1 cellular context compared by ENCODE assay signal in the genomic region with DNA sequence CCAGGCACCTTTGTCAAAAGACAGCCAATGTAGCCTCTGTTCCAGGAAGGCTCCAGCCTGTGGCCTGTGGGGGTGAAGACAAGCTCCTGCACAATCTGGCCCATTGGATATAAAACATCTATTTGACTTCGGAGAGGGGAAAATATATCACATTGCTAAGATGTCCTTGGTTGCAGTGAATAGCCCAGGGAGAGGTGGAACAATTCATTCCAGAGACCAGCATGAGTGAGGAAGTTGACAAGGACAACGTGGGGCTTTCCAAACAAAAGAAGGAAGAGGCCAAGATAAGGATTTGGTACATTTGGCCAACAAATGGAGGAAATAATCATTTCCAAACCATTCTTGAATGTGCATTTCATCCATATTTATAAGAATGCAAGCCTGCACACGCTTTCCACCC.
TF ChIP-seq lines count a peak whose summit lies in the region.

No MANE protein-coding gene starts in this region.

TF ChIP-seq in SK-N-SH, 30 proteins besides CTCF, POLR2A, EP300 and RAD21 (continued from another document):
- no peak for TF ChIP-seq REST (IDR thresholded peaks at IDR 0.05; ENCODE audit: low read depth, low read length)
